Comparison of ENCODE assay signal across 9 cellular contexts in the genomic region with DNA sequence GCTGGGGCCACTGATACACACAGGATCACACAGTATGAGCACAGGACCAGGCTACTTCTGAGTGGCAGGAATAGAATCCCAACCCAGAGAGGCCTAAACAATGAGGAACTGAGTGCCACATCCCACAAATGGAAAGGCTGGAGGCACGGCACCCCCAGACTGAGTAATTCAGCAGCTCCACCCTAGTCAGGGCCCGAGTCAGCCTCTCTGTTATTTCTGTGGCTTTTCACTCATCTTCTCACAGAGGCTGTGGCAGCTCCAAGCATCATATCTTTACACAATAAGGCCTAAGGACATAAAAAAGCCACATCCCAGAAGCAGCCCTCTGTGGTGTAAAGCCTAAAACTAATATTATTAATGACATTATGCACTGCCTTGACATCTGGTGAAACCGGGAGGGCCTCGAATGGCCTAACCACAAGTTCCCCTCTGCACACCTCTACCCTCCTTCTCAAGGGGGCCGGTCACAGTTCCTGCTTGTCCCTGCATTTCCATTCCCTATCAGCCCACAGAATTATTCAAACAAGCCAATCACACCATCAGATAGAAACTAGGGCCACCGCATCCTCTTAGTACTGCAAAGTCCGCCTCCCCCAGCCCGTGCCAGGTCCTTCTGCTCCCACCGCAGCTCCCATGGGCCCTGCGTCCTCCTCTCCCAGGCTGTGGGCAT. TPM values are rescaled to one million over a fixed set of nuclear protein-coding genes. Genes with fewer than 3 reads are reported as not detected.
A peak's percentile ranks its signal among the peaks of the same experiment; 100 is the strongest.
DNase-seq lines count a peak whose midpoint lies in the region; ATAC-seq lines count a peak whose summit lies in the region.
"Had no signal": no experiment of that assay in that cellular context is flagged by ENCODE, and none has a peak within 500 bp of the region (broad histone marks: within the 10 kb centered on the region; RNA-seq: fewer than 3 reads in every experiment).

No MANE protein-coding gene starts in this region.

- no peaks in the 10 kb centered on the region for H3K4me1 ChIP-seq in right cardiac atrium (ENCODE audit: control insufficient read depth, insufficient read depth, low read length)
- H3K4me1 ChIP-seq: pancreas had no signal

- no peaks in the 10 kb centered on the region for H3K9me3 ChIP-seq in right cardiac atrium (ENCODE audit: control insufficient read depth, low read length)
- H3K9me3 ChIP-seq: pancreas had no signal

- no peak overlapping the region for H3K4me3 ChIP-seq in right cardiac atrium (ENCODE audit: low read length)
- H3K4me3 ChIP-seq: pancreas had no signal

- WGBS in right cardiac atrium = 73% methylated on average over 10 of the region's 10 CpGs

- H3K27ac ChIP-seq in right cardiac atrium (ENCODE audit: low read length) = no peak overlapping the region
- H3K27ac ChIP-seq: pancreas had no signal

- H3K27me3 ChIP-seq in right cardiac atrium (ENCODE audit: control insufficient read depth, insufficient read depth) = no peaks in the 10 kb centered on the region
- H3K27me3 ChIP-seq: pancreas had no signal

- ATAC-seq in GM18873 (IDR thresholded peaks at IDR 0.05; ENCODE audit: low FRiP score, unreplicated experiment) (peak; percentile 75), GM21717 (IDR thresholded peaks at IDR 0.05; ENCODE audit: unreplicated experiment) (peak; percentile 84), HG03460 (IDR thresholded peaks at IDR 0.05; ENCODE audit: unreplicated experiment) (peak; percentile 73), right cardiac atrium (no peak)
- ATAC-seq: pancreas had no signal

- intact Hi-C loops in right cardiac atrium (cut with DNase I) = no loop called here

- peak; percentile 43 for DNase-seq in renal cortical epithelial cell (ENCODE audit: low read depth)
- no peak for DNase-seq in stimulated activated CD4-positive, alpha-beta T cell treated with anti-CD3 and anti-CD28 coated beads, Interleukin-4, amount 100 ng/mL, for 24 hours
- no peak for DNase-seq in T1000 (lab: John Stamatoyannopoulos, UW)
- no peak for DNase-seq in right cardiac atrium
- DNase-seq: NCI-H2029 had no signal

RNA-seq across cellular contexts. Expression of gene MAL, which starts 12.5 kb away (rescaled TPM):
- total RNA-seq in renal cortical epithelial cell (255 and 504 TPM in 2 replicates), right cardiac atrium (10 to 100 TPM in 1 of 4 donors, 1 to 10 TPM in 3; 4.5 to 15.5 (median 9.2) TPM)
- polyA plus RNA-seq in right cardiac atrium = 14.6 TPM

Comparison
In these comparisons a context has a peak if more than half of its experiments do, and no peak if none do; other contexts are left out.
1. ATAC-seq: peak in GM18873 (single experiment), GM21717 (single experiment) and HG03460 (single experiment); none in right cardiac atrium (0 of 2).
2. RNA of gene MAL, which starts 12.5 kb away (total RNA-seq): 255 to 504 TPM in renal cortical epithelial cell; 4.5 to 15.5 TPM in right cardiac atrium; every median in the first group is over 10 times any median in the second.